In the genomic region with DNA sequence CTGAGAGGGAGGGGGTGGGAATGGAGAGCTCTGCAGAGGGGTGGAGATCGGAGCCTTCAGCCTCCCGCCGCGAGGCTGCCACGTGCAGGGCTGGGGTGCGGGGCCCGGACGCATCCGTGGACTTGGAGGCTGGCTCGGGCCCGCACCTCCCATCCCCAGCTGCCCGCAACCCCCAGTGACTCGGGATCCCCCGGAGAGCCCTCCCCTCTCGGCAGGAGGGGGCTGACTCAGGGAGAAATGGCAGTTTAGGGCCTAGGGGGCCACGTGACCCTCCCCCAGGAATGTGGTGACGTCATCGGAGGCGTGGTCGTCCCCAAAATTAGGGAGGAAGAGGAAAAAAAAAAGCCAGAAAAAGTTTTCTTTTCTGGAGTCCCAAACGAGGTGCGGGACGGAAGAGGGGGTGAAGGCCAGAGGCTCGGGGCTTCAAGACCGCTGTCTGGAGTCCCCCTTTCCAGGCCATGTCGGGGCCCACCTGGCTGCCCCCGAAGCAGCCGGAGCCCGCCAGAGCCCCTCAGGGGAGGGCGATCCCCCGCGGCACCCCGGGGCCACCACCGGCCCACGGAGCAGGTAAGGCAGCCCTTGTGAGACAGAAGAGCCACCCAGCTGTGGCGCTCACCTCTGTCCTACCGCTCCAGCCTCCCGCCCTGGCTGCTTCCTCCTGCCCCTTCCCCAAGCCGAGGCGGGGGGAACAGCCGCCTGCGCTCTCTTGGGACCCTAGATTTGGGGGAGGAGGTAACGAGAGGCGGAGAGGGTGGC, we compare ENCODE assay signal across 1 cellular context.
TF ChIP-seq lines count a peak whose summit lies in the region.

A gene with protein sequence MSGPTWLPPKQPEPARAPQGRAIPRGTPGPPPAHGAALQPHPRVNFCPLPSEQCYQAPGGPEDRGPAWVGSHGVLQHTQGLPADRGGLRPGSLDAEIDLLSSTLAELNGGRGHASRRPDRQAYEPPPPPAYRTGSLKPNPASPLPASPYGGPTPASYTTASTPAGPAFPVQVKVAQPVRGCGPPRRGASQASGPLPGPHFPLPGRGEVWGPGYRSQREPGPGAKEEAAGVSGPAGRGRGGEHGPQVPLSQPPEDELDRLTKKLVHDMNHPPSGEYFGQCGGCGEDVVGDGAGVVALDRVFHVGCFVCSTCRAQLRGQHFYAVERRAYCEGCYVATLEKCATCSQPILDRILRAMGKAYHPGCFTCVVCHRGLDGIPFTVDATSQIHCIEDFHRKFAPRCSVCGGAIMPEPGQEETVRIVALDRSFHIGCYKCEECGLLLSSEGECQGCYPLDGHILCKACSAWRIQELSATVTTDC (plus strand): TSS at position 348 of the 756 bp plus-strand sequence. CDS start 111 bp downstream, at position 459.

TF ChIP-seq in HEK293, 187 proteins besides CTCF, POLR2A, EP300 and RAD21 (continued from another document):
- TF ChIP-seq ZNF488 (tag by site-specific recombination; IDR thresholded peaks at IDR 0.05) (no peak), ZSCAN4 (tag by site-specific recombination; IDR thresholded peaks at IDR 0.05) (peak; percentile 48; the same call in 1 of the 2 replicates), ZNF350 (tag by site-specific recombination; IDR thresholded peaks at IDR 0.05) (no peak), ZNF776 (tag by site-specific recombination; IDR thresholded peaks at IDR 0.05; ENCODE audit: borderline replicate concordance) (no peak), ZNF548 (tag by site-specific recombination; IDR thresholded peaks at IDR 0.05) (no peak), ZSCAN5A (tag by site-specific recombination; IDR thresholded peaks at IDR 0.05) (no peak), ZNF621 (tag by site-specific recombination; IDR thresholded peaks at IDR 0.05) (no peak), SP2 (tag by site-specific recombination; IDR thresholded peaks at IDR 0.05) (peak; percentile 85), ZNF830 (tag by site-specific recombination; IDR thresholded peaks at IDR 0.05; ENCODE audit: low read depth) (no peak), ZNF521 (tag by site-specific recombination; IDR thresholded peaks at IDR 0.05) (no peak)
- TF ChIP-seq, protein P1, sequence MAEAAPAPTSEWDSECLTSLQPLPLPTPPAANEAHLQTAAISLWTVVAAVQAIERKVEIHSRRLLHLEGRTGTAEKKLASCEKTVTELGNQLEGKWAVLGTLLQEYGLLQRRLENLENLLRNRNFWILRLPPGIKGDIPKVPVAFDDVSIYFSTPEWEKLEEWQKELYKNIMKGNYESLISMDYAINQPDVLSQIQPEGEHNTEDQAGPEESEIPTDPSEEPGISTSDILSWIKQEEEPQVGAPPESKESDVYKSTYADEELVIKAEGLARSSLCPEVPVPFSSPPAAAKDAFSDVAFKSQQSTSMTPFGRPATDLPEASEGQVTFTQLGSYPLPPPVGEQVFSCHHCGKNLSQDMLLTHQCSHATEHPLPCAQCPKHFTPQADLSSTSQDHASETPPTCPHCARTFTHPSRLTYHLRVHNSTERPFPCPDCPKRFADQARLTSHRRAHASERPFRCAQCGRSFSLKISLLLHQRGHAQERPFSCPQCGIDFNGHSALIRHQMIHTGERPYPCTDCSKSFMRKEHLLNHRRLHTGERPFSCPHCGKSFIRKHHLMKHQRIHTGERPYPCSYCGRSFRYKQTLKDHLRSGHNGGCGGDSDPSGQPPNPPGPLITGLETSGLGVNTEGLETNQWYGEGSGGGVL (tag by site-specific recombination; IDR thresholded peaks at IDR 0.05) = peak; percentile 95
- TF ChIP-seq, protein P2, sequence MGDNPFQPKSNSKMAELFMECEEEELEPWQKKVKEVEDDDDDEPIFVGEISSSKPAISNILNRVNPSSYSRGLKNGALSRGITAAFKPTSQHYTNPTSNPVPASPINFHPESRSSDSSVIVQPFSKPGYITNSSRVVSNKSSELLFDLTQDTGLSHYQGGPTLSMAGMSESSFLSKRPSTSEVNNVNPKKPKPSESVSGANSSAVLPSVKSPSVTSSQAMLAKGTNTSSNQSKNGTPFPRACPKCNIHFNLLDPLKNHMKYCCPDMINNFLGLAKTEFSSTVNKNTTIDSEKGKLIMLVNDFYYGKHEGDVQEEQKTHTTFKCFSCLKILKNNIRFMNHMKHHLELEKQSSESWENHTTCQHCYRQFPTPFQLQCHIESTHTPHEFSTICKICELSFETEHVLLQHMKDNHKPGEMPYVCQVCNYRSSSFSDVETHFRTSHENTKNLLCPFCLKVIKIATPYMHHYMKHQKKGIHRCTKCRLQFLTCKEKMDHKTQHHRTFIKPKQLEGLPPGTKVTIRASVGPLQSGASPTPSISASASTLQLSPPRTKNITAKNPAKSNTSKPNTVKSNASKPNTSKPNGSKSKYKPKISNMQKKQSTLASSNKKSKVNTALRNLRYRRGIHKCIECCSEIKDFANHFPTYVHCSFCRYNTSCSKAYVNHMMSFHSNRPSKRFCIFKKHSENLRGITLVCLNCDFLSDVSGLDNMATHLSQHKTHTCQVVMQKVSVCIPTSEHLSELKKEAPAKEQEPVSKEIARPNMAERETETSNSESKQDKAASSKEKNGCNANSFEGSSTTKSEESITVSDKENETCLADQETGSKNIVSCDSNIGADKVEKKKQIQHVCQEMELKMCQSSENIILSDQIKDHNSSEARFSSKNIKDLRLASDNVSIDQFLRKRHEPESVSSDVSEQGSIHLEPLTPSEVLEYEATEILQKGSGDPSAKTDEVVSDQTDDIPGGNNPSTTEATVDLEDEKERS (tag by site-specific recombination; IDR thresholded peaks at IDR 0.05) = no peak
- TF ChIP-seq, protein P3, sequence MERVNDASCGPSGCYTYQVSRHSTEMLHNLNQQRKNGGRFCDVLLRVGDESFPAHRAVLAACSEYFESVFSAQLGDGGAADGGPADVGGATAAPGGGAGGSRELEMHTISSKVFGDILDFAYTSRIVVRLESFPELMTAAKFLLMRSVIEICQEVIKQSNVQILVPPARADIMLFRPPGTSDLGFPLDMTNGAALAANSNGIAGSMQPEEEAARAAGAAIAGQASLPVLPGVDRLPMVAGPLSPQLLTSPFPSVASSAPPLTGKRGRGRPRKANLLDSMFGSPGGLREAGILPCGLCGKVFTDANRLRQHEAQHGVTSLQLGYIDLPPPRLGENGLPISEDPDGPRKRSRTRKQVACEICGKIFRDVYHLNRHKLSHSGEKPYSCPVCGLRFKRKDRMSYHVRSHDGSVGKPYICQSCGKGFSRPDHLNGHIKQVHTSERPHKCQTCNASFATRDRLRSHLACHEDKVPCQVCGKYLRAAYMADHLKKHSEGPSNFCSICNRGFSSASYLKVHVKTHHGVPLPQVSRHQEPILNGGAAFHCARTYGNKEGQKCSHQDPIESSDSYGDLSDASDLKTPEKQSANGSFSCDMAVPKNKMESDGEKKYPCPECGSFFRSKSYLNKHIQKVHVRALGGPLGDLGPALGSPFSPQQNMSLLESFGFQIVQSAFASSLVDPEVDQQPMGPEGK (tag by site-specific recombination; IDR thresholded peaks at IDR 0.05) = peak; percentile 99
- TF ChIP-seq, protein P4, sequence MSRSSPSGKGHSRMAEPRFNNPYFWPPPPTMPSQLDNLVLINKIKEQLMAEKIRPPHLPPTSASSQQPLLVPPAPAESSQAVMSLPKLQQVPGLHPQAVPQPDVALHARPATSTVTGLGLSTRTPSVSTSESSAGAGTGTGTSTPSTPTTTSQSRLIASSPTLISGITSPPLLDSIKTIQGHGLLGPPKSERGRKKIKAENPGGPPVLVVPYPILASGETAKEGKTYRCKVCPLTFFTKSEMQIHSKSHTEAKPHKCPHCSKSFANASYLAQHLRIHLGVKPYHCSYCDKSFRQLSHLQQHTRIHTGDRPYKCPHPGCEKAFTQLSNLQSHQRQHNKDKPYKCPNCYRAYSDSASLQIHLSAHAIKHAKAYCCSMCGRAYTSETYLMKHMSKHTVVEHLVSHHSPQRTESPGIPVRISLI (tag by site-specific recombination; IDR thresholded peaks at IDR 0.05) = peak; percentile 98
